In the genomic region with DNA sequence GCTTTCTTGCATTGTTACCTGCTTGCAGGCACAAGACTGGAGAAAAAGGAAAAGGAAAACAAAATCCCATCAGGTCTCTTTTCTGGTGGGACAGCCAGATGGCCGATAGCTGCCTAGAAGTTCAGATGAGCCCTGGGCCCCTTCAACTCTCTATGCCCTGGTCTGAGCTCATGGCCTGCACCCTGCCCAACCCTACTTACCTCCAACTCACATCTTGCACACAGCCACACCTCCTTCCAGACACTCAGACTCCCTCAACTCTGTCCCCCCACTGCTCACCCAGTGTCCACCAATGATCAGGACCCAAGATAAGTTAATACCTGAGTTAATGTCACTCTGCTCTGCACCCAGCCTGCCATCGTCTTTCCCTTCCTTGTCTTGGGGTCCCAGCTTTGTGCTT, we compare ENCODE assay signal across 35 cellular contexts. TPM values are rescaled to one million over a fixed set of nuclear protein-coding genes. Genes with fewer than 3 reads are reported as not detected.
"Had no signal": no experiment of that assay in that cellular context is flagged by ENCODE, and none has a peak within 500 bp of the region (broad histone marks: within the 10 kb centered on the region; RNA-seq: fewer than 3 reads in every experiment).

No MANE protein-coding gene starts in this region.

- DNase-seq: colonic mucosa; dermis blood vessel endothelial cell; effector memory CD4-positive, alpha-beta T cell; foreskin keratinocyte; glutamatergic neuron; heart right ventricle; hippocampal formation; left ventricle myocardium superior; lower lobe of right lung; mucosa of descending colon; naive B cell; nephron progenitor cell; ovary; posterior cingulate gyrus; right cardiac atrium; sigmoid colon; stimulated activated CD4-positive, alpha-beta T cell treated with anti-CD3 and anti-CD28 coated beads, Interleukin-4, amount 100 ng/mL, for 4 hours; stimulated activated naive B cell treated with anti-CD40 and anti-IgM and Interleukin-4, amounts not matched to agents 10 μg/mL and 1 μg/mL and 100 μg/mL, for 72 hours; thyroid gland; trophoblast cell had no signal

- H3K27ac Mint-ChIP-seq: mesothelial cell of epicardium; nephron progenitor cell; stimulated activated naive B cell treated with anti-CD40 and anti-IgM and Interleukin-4, amounts not matched to agents 10 μg/mL and 1 μg/mL and 100 μg/mL, for 72 hours; stimulated activated naive CD8-positive, alpha-beta T cell treated with anti-CD3 and anti-CD28 coated beads, Interleukin-15, Interleukin-2, amounts not matched to agents 100 ng/mL and 50 ng/mL, for 24 hours had no signal

- H3K4me3 Mint-ChIP-seq: mesothelial cell of epicardium; naive B cell; nephron progenitor cell; stimulated activated naive B cell treated with anti-CD40 and anti-IgM and Interleukin-4, amounts not matched to agents 10 μg/mL and 1 μg/mL and 100 μg/mL, for 72 hours; stimulated activated naive CD8-positive, alpha-beta T cell treated with anti-CD3 and anti-CD28 coated beads, Interleukin-15, Interleukin-2, amounts not matched to agents 100 ng/mL and 50 ng/mL, for 24 hours had no signal

- H3K27me3 Mint-ChIP-seq: stimulated activated naive CD8-positive, alpha-beta T cell treated with anti-CD3 and anti-CD28 coated beads, Interleukin-15, Interleukin-2, amounts not matched to agents 100 ng/mL and 50 ng/mL, for 24 hours had no signal

- H3K9me3 Mint-ChIP-seq: mesothelial cell of epicardium; naive B cell; nephron progenitor cell; stimulated activated naive B cell treated with anti-CD40 and anti-IgM and Interleukin-4, amounts not matched to agents 10 μg/mL and 1 μg/mL and 100 μg/mL, for 72 hours; stimulated activated naive CD8-positive, alpha-beta T cell treated with anti-CD3 and anti-CD28 coated beads, Interleukin-15, Interleukin-2, amounts not matched to agents 100 ng/mL and 50 ng/mL, for 24 hours had no signal

- H3K27ac ChIP-seq: colonic mucosa, esophagus muscularis mucosa, foreskin keratinocyte, gastroesophageal sphincter, heart right ventricle, lower lobe of right lung, ovary, psoas muscle, sigmoid colon, thyroid gland, vagina had no signal

- H3K4me1 Mint-ChIP-seq: mesothelial cell of epicardium; naive B cell; stimulated activated naive B cell treated with anti-CD40 and anti-IgM and Interleukin-4, amounts not matched to agents 10 μg/mL and 1 μg/mL and 100 μg/mL, for 72 hours had no signal

- H3K4me3 ChIP-seq: colonic mucosa, esophagus muscularis mucosa, gastroesophageal sphincter, heart right ventricle, lower lobe of right lung, mucosa of descending colon, ovary, psoas muscle, sigmoid colon, thyroid gland, vagina had no signal

- FAIRE-seq: endothelial cell of umbilical vein, islet of Langerhans had no signal

- H3K9me3 ChIP-seq: colonic mucosa, esophagus muscularis mucosa, gastroesophageal sphincter, heart right ventricle, lower lobe of right lung, mucosa of descending colon, ovary, psoas muscle, sigmoid colon, thyroid gland, vagina had no signal

- H3K36me3 Mint-ChIP-seq: mesothelial cell of epicardium; naive B cell; stimulated activated naive B cell treated with anti-CD40 and anti-IgM and Interleukin-4, amounts not matched to agents 10 μg/mL and 1 μg/mL and 100 μg/mL, for 72 hours had no signal

- H3K27me3 ChIP-seq: colonic mucosa, esophagus muscularis mucosa, foreskin keratinocyte, gastroesophageal sphincter, heart right ventricle, ovary, sigmoid colon, thyroid gland, vagina had no signal

- H3K4me1 ChIP-seq: colonic mucosa, esophagus muscularis mucosa, foreskin keratinocyte, gastroesophageal sphincter, lower lobe of right lung, psoas muscle, sigmoid colon, thyroid gland, vagina had no signal

- ATAC-seq: left ventricle myocardium superior; lower lobe of right lung; mucosa of descending colon; psoas muscle; stimulated activated naive B cell treated with anti-CD40 and anti-IgM and Interleukin-4, amounts not matched to agents 10 μg/mL and 1 μg/mL and 100 μg/mL, for 72 hours had no signal

- H3K36me3 ChIP-seq: colonic mucosa, esophagus muscularis mucosa, gastroesophageal sphincter, heart right ventricle, lower lobe of right lung, ovary, sigmoid colon, thyroid gland, vagina had no signal

RNA-seq across cellular contexts. Expression of a gene that starts 10.9 kb away (rescaled TPM):
- total RNA-seq: cerebellum, colonic mucosa, dermis blood vessel endothelial cell, endothelial cell of umbilical vein, epithelial cell of proximal tubule, fibroblast of lung, foreskin keratinocyte, gastroesophageal sphincter, heart right ventricle, left ventricle myocardium superior, lower lobe of right lung, mesothelial cell of epicardium, mucosa of descending colon, ovary, psoas muscle, renal cortical epithelial cell, right cardiac atrium, sigmoid colon, skeletal muscle tissue, temporal lobe, thyroid gland, ureter, vagina had no signal
- polyA plus RNA-seq: endothelial cell of umbilical vein, fibroblast of lung, foreskin keratinocyte, heart right ventricle, ovary, psoas muscle, right cardiac atrium, sigmoid colon had no signal

RNA-seq across cellular contexts. Expression of a gene that starts 25.0 kb away (rescaled TPM):
- total RNA-seq: fibroblast of lung, left ventricle myocardium superior, right cardiac atrium, vagina had no signal

RNA-seq across cellular contexts. Expression of a gene that starts 36.8 kb away (rescaled TPM):
- total RNA-seq: cerebellum, colonic mucosa, dermis blood vessel endothelial cell, endothelial cell of umbilical vein, epithelial cell of proximal tubule, esophagus muscularis mucosa, fibroblast of lung, foreskin keratinocyte, gastroesophageal sphincter, heart right ventricle, left ventricle myocardium superior, lower lobe of right lung, mesothelial cell of epicardium, mucosa of descending colon, ovary, psoas muscle, renal cortical epithelial cell, sigmoid colon, skeletal muscle tissue, temporal lobe, thyroid gland, ureter, vagina had no signal
- polyA plus RNA-seq: endothelial cell of umbilical vein, fibroblast of lung, foreskin keratinocyte, heart right ventricle, ovary, psoas muscle, sigmoid colon had no signal

RNA-seq across cellular contexts. Expression of a gene that starts 59.1 kb away (rescaled TPM):
- total RNA-seq: dermis blood vessel endothelial cell, endothelial cell of umbilical vein, epithelial cell of proximal tubule, foreskin keratinocyte, renal cortical epithelial cell had no signal
- polyA plus RNA-seq: endothelial cell of umbilical vein, foreskin keratinocyte had no signal
